ENCODE assay signal across 22 cellular contexts in genomic region chrY:15355321-15355720, GRCh38.
A peak's percentile ranks its signal among the peaks of the same experiment; 100 is the strongest.
DNase-seq lines count a peak whose midpoint lies in the region; ATAC-seq and TF ChIP-seq lines count a peak whose summit lies in the region.
"Had no signal": no experiment of that assay in that cellular context is flagged by ENCODE, and none has a peak within 500 bp of the region (broad histone marks: within the 10 kb centered on the region; RNA-seq: fewer than 3 reads in every experiment).

No MANE protein-coding gene starts in this region.

- peaks cover 3% of the 10 kb centered on the region for H3K4me1 Mint-ChIP-seq in activated CD8-positive, alpha-beta memory T cell treated with anti-CD3 and anti-CD28 coated beads, Interleukin-2, amount 10 ng/mL, durations not matched to agents 7 days and 5 days
- H3K4me1 Mint-ChIP-seq in natural killer cell treated with Interleukin-12 subunit alpha and Interleukin-12 subunit beta and Interleukin-15 and Interleukin-18, amount 100 ng/mL, for 72 hours (ENCODE audit: low read depth in 2 of 2) = no peaks in the 10 kb centered on the region
- H3K4me1 Mint-ChIP-seq: neural progenitor cell had no signal

- in situ Hi-C loops in G401 (cut with HindIII; ENCODE audit: low sequenced_read_pairs) = no loop called here

- CTCF ChIA-PET in activated CD8-positive, alpha-beta memory T cell treated with anti-CD3 and anti-CD28 coated beads, Interleukin-2, amount 10 ng/mL, durations not matched to agents 7 days and 5 days (lab: Charles Lee) = no interaction called here

- H3K27ac Mint-ChIP-seq in activated CD8-positive, alpha-beta memory T cell treated with anti-CD3 and anti-CD28 coated beads, Interleukin-2, amount 10 ng/mL, durations not matched to agents 7 days and 5 days = no peak overlapping the region
- no peak overlapping the region for H3K27ac Mint-ChIP-seq in natural killer cell treated with Interleukin-12 subunit alpha and Interleukin-12 subunit beta and Interleukin-15 and Interleukin-18, amount 100 ng/mL, for 72 hours
- H3K27ac Mint-ChIP-seq: neural progenitor cell; progenitor cell of endocrine pancreas; T-helper 1 cell treated with Interleukin-12 subunit alpha and Interleukin-12 subunit beta and Interleukin-4 antibody, amounts not matched to agents 30 μg/mL and 1 μg/mL, for 36 hours had no signal

- no peak for TF ChIP-seq CTCF in fibroblast of pulmonary artery (IDR thresholded peaks at IDR 0.05; ENCODE audit: low read length, missing control alignments)

- H3K36me3 Mint-ChIP-seq in activated CD8-positive, alpha-beta memory T cell treated with anti-CD3 and anti-CD28 coated beads, Interleukin-2, amount 10 ng/mL, durations not matched to agents 7 days and 5 days = no peaks in the 10 kb centered on the region
- H3K36me3 Mint-ChIP-seq in natural killer cell treated with Interleukin-12 subunit alpha and Interleukin-12 subunit beta and Interleukin-15 and Interleukin-18, amount 100 ng/mL, for 72 hours = no peaks in the 10 kb centered on the region
- H3K36me3 Mint-ChIP-seq: neural progenitor cell had no signal

- H3K27me3 Mint-ChIP-seq in activated CD8-positive, alpha-beta memory T cell treated with anti-CD3 and anti-CD28 coated beads, Interleukin-2, amount 10 ng/mL, durations not matched to agents 7 days and 5 days = no peaks in the 10 kb centered on the region
- H3K27me3 Mint-ChIP-seq in natural killer cell treated with Interleukin-12 subunit alpha and Interleukin-12 subunit beta and Interleukin-15 and Interleukin-18, amount 100 ng/mL, for 72 hours = no peaks in the 10 kb centered on the region
- H3K27me3 Mint-ChIP-seq: progenitor cell of endocrine pancreas had no signal

- peak; percentile 40 for DNase-seq in activated CD8-positive, alpha-beta memory T cell treated with anti-CD3 and anti-CD28 coated beads, Interleukin-2, amount 10 ng/mL, durations not matched to agents 7 days and 5 days
- no peak for DNase-seq in activated CD8-positive, alpha-beta memory T cell treated with anti-CD3 and anti-CD28 coated beads, Interleukin-2, amount 50 U/mL, for 4 hours
- DNase-seq in RPMI8226 (peak; percentile 50), fibroblast of pulmonary artery (ENCODE audit: low read depth) (peak; percentile 0), G401 (ENCODE audit: low spot score) (no peak)
- no peak for DNase-seq in natural killer cell treated with Interleukin-12 subunit alpha and Interleukin-12 subunit beta and Interleukin-15 and Interleukin-18, amount 100 ng/mL, for 72 hours (ENCODE audit: low spot score)
- DNase-seq: activated effector memory CD4-positive, alpha-beta T cell treated with Interleukin-2 at 50 U/mL for 16 hours; cerebellar nuclear complex; DMS153; left ventricle myocardium superior; mucosa of descending colon; NCI-H1417; NCI-H524 treated with DMSO at 0.1 percent for 48 hours; stimulated activated CD4-positive, alpha-beta T cell treated with anti-CD3 and anti-CD28 coated beads, Interleukin-4, amount 100 ng/mL, for 24 hours had no signal

- H3K9me3 Mint-ChIP-seq in activated CD8-positive, alpha-beta memory T cell treated with anti-CD3 and anti-CD28 coated beads, Interleukin-2, amount 10 ng/mL, durations not matched to agents 7 days and 5 days (ENCODE audit: low read depth) = no peaks in the 10 kb centered on the region
- no peaks in the 10 kb centered on the region for H3K9me3 Mint-ChIP-seq in natural killer cell treated with Interleukin-12 subunit alpha and Interleukin-12 subunit beta and Interleukin-15 and Interleukin-18, amount 100 ng/mL, for 72 hours
- H3K9me3 Mint-ChIP-seq: neural progenitor cell; T-helper 1 cell treated with Interleukin-12 subunit alpha and Interleukin-12 subunit beta and Interleukin-4 antibody, amounts not matched to agents 30 μg/mL and 1 μg/mL, for 36 hours had no signal

- no peak overlapping the region for H3K4me3 ChIP-seq in fibroblast of pulmonary artery (replicated peaks; ENCODE audit: low read depth, low read length)
- H3K4me3 ChIP-seq: A549, BLaER1, mucosa of descending colon, neural progenitor cell, smooth muscle cell had no signal

- H3K4me3 Mint-ChIP-seq in activated CD8-positive, alpha-beta memory T cell treated with anti-CD3 and anti-CD28 coated beads, Interleukin-2, amount 10 ng/mL, durations not matched to agents 7 days and 5 days = no peak overlapping the region
- H3K4me3 Mint-ChIP-seq in natural killer cell treated with Interleukin-12 subunit alpha and Interleukin-12 subunit beta and Interleukin-15 and Interleukin-18, amount 100 ng/mL, for 72 hours = no peak overlapping the region
- H3K4me3 Mint-ChIP-seq: neural progenitor cell; T-helper 1 cell treated with Interleukin-12 subunit alpha and Interleukin-12 subunit beta and Interleukin-4 antibody, amounts not matched to agents 30 μg/mL and 1 μg/mL, for 36 hours had no signal

- ATAC-seq in activated CD8-positive, alpha-beta memory T cell treated with anti-CD3 and anti-CD28 coated beads, Interleukin-2, amount 10 ng/mL, durations not matched to agents 7 days and 5 days = no peak
- peak; percentile 99 for ATAC-seq in GM21717 (IDR thresholded peaks at IDR 0.05; ENCODE audit: unreplicated experiment)
- ATAC-seq in HG02798 (IDR thresholded peaks at IDR 0.05; ENCODE audit: poor library complexity, unreplicated experiment) = no peak
- ATAC-seq in natural killer cell treated with Interleukin-12 subunit alpha and Interleukin-12 subunit beta and Interleukin-15 and Interleukin-18, amount 100 ng/mL, for 72 hours = no peak
- ATAC-seq: A549, left ventricle myocardium superior, mucosa of descending colon had no signal

Comparison
In these comparisons a context has a peak if more than half of its experiments do, and no peak if none do; other contexts are left out.
1. DNase-seq: peak in activated CD8-positive, alpha-beta memory T cell treated with anti-CD3 and anti-CD28 coated beads, Interleukin-2, amount 10 ng/mL, durations not matched to agents 7 days and 5 days (single experiment), RPMI8226 (single experiment) and fibroblast of pulmonary artery (single experiment); none in activated CD8-positive, alpha-beta memory T cell treated with anti-CD3 and anti-CD28 coated beads, Interleukin-2, amount 50 U/mL, for 4 hours (single experiment), G401 (single experiment) and natural killer cell treated with Interleukin-12 subunit alpha and Interleukin-12 subunit beta and Interleukin-15 and Interleukin-18, amount 100 ng/mL, for 72 hours (single experiment).